Comparison of ENCODE assay signal across 1 cellular context in the genomic region with DNA sequence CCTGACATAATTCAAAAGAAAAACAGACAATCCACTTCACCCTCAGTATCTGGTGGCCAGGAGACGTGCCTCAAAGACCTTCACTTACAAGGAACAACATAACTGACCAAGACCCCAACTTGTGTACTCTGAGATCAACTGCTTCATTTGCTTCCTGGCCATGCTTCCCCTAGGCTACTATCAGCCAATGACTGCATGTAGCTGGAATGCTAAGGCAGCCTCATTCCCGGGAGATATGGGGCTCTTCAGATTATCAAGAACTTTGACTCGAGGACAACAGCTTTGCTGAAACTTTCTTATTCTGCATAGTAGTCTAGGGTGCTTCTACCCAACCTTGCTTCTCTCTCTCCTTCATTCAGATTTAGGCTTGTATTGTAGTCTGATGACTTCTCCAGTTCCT.
TF ChIP-seq lines count a peak whose summit lies in the region.

No MANE protein-coding gene starts in this region.

TF ChIP-seq in K562, 482 proteins besides CTCF, POLR2A, EP300 and RAD21 (continued from another document):
- TF ChIP-seq, protein P1, sequence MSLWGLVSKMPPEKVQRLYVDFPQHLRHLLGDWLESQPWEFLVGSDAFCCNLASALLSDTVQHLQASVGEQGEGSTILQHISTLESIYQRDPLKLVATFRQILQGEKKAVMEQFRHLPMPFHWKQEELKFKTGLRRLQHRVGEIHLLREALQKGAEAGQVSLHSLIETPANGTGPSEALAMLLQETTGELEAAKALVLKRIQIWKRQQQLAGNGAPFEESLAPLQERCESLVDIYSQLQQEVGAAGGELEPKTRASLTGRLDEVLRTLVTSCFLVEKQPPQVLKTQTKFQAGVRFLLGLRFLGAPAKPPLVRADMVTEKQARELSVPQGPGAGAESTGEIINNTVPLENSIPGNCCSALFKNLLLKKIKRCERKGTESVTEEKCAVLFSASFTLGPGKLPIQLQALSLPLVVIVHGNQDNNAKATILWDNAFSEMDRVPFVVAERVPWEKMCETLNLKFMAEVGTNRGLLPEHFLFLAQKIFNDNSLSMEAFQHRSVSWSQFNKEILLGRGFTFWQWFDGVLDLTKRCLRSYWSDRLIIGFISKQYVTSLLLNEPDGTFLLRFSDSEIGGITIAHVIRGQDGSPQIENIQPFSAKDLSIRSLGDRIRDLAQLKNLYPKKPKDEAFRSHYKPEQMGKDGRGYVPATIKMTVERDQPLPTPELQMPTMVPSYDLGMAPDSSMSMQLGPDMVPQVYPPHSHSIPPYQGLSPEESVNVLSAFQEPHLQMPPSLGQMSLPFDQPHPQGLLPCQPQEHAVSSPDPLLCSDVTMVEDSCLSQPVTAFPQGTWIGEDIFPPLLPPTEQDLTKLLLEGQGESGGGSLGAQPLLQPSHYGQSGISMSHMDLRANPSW (CRISPR knock-in tag; IDR thresholded peaks at IDR 0.05): no peak
- TF ChIP-seq, protein P2, sequence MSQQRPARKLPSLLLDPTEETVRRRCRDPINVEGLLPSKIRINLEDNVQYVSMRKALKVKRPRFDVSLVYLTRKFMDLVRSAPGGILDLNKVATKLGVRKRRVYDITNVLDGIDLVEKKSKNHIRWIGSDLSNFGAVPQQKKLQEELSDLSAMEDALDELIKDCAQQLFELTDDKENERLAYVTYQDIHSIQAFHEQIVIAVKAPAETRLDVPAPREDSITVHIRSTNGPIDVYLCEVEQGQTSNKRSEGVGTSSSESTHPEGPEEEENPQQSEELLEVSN (IDR thresholded peaks at IDR 0.05; ENCODE audit: borderline replicate concordance in 1 of 2, extremely low read depth in 1 of 2, insufficient read depth in 1 of 2, insufficient read length in 1 of 2, low read depth in 1 of 2, low read length in 1 of 2, poor library complexity in 1 of 2, severe bottlenecking in 1 of 2): no peak
TF ChIP-seq in K562: peak in this region for 14.
